11 cellular contexts compared by ENCODE assay signal in the genomic region with DNA sequence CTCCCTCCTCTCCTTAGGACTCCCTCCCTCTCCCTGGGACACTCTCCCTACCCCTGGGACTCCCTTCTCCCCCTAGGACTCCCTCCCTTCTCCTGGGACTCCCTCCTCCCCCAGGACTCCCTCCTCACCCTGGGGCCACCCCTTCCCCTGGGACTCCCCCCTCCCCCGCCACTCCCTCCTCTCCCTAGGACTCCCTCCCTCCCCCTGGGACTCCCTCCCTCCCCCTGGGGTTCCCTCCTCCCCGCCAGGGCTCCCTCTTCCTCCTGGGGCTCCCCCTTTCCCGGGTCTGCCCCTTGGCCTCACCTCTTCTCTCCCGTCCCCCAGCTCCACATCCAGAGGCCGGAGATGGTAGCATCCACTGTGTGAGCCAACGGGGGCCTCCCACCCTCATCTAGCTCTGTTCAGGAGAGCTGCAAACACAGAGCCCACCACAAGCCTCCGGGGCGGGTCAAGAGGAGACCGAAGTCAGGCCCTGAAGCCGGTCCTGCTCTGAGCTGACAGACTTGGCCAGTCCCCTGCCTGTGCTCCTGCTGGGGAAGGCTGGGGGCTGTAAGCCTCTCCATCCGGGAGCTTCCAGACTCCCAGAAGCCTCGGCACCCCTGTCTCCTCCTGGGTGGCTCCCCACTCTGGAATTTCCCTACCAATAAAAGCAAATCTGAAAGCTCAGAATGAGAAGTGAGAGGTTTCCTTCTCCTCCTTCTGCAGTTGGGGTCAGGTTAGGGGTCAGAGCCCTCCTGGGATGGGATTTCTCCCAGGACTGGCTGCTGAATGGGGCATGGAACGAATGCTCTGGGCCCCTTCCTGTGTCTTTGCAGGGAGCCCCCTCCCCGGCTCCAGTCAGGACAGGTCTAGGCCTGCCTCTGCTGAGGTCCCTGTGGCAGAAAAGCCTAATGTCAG. TPM values are rescaled to one million over a fixed set of nuclear protein-coding genes. Genes with fewer than 3 reads are reported as not detected.
DNase-seq lines count a peak whose midpoint lies in the region; ATAC-seq, FAIRE-seq and TF ChIP-seq lines count a peak whose summit lies in the region.
"Had no signal": no experiment of that assay in that cellular context is flagged by ENCODE, and none has a peak within 500 bp of the region (broad histone marks: within the 10 kb centered on the region; RNA-seq: fewer than 3 reads in every experiment).

No MANE protein-coding gene starts in this region.

- H3K4me3 ChIP-seq in H1 (ENCODE audit: extremely low read depth in 1 of 4, insufficient read depth in 2 of 4, low read depth in 3 of 4, low read length in 4 of 4) (peak overlapping the region in 3 of 4 experiments; percentile 14 to 46 (median 19); a peak in 4 of 8 replicates), small intestine (ENCODE audit: low read depth in 1 of 2, low read length in 2 of 2) (no peak overlapping the region), lower leg skin (ENCODE audit: low read depth, poor library complexity, severe bottlenecking) (no peak overlapping the region), PC-9 (no peak overlapping the region)

- no peak overlapping the region; a peak in 1 of 7 replicates for H3K9ac ChIP-seq in H1 (replicated peaks in 1 of 4; ENCODE audit: extremely low read depth in 1 of 4, low read depth in 3 of 4, low read length in 3 of 4)

- peaks cover 22% of the 10 kb centered on the region for H3K4me1 Mint-ChIP-seq in activated CD4-positive, alpha-beta T cell treated with anti-CD3 and anti-CD28 coated beads for 36 hours

- H3F3A ChIP-seq in PC-9 (ENCODE audit: insufficient read depth, low read depth), result no peaks in the 10 kb centered on the region

- H2BK15ac ChIP-seq in H1 (ENCODE audit: low read length), result peak overlapping the region; percentile 19; the same call in 1 of the 2 replicates

- DNase-seq in activated CD4-positive, alpha-beta T cell treated with anti-CD3 and anti-CD28 coated beads for 36 hours, result peak; percentile 37
- DNase-seq in activated CD4-positive, alpha-beta T cell treated with anti-CD3 and anti-CD28 coated beads, Interleukin-2, amount 50 U/mL, for 1 hour, result no peak
- peak; percentile 26 for DNase-seq in NAMALWA (ENCODE audit: low spot score)
- peak in 1 of 2 experiments; percentile 82 for DNase-seq in H1 (ENCODE audit: low read depth in 1 of 2, low spot score in 2 of 2)
- DNase-seq in small intestine, result peak; percentile 21
- no peak for DNase-seq in lower leg skin (ENCODE audit: low spot score in 2 of 2)
- DNase-seq in stimulated activated naive CD4-positive, alpha-beta T cell (lab: John Stamatoyannopoulos, UW), result no peak
- no peak for DNase-seq in PC-9
- DNase-seq: kidney glomerular epithelial cell, NCI-H2081 treated with DMSO at 0.1 percent for 48 hours had no signal

- H3K4ac ChIP-seq in H1 (replicated peaks; ENCODE audit: insufficient read length, low read depth, low read length), result peak overlapping the region; percentile 87

- H2BK120ac ChIP-seq in H1 (replicated peaks; ENCODE audit: low read depth, low read length), result no peak overlapping the region

- no peaks in the 10 kb centered on the region for H3K79me2 ChIP-seq in H1 (ENCODE audit: control insufficient read depth in 1 of 2, insufficient read depth in 2 of 2, low read length in 2 of 2)
- no peaks in the 10 kb centered on the region for H3K79me2 ChIP-seq in PC-9 (ENCODE audit: low read depth)

- H3K4me3 Mint-ChIP-seq in activated CD4-positive, alpha-beta T cell treated with anti-CD3 and anti-CD28 coated beads for 36 hours, result no peak overlapping the region

- POLR2A ChIA-PET in activated CD4-positive, alpha-beta T cell treated with anti-CD3 and anti-CD28 coated beads for 36 hours (lab: Charles Lee), result interaction anchor here (0.6 kb wide), 1 partner anchor 127 kb away, joined by 3 read pairs; no protein-coding TSS in a partner anchor
- POLR2A ChIA-PET in H1 (lab: Charles Lee; ENCODE audit: partially characterized antibody) (interaction anchor here (0.6 to 2.3 kb wide), 9 partner anchors 9 to 144 kb away, joined by 3 to 6 read pairs (median 4); a partner anchor contains a TSS), PC-9 (lab: Charles Lee; ENCODE audit: unreplicated experiment) (interaction anchor here (0.5 kb wide), 1 partner anchor 437 kb away, joined by 4 read pairs; no protein-coding TSS in a partner anchor)

- no peak for TF ChIP-seq CTCF in H1 (IDR thresholded peaks at IDR 0.05; ENCODE audit: control extremely low read depth in 1 of 3, insufficient read depth in 1 of 3, low read depth in 1 of 3, low read length in 3 of 3)
- TF ChIP-seq CTCF in lower leg skin (IDR thresholded peaks at IDR 0.05), result no peak
- TF ChIP-seq CTCF in PC-9 (conservative IDR thresholded peaks at IDR 0.05), result no peak

- no peak overlapping the region for H2AK5ac ChIP-seq in H1 (ENCODE audit: low read depth, low read length)

- H3K4me1 ChIP-seq in H1 (replicated peaks in 1 of 4; ENCODE audit: control insufficient read depth in 3 of 4, insufficient read depth in 4 of 4, low read length in 3 of 4) (peaks cover 13 to 27% (median 19%) of the 10 kb centered on the region in 4 experiments), small intestine (ENCODE audit: control insufficient read depth in 2 of 2, insufficient read depth in 1 of 2, low read depth in 1 of 2, low read length in 1 of 2) (peaks cover 7 to 9% of the 10 kb centered on the region in 2 donors), PC-9 (replicated peaks; ENCODE audit: insufficient read depth) (peaks cover 7% of the 10 kb centered on the region)

- CTCF ChIA-PET in activated CD4-positive, alpha-beta T cell treated with anti-CD3 and anti-CD28 coated beads for 36 hours (lab: Charles Lee), result interaction anchor here (0.6 kb wide), 1 partner anchor 48 kb away, joined by 3 read pairs; no protein-coding TSS in a partner anchor
- CTCF ChIA-PET in H1 (lab: Charles Lee; ENCODE audit: partially characterized antibody), result interaction anchor here (1.0 to 3.3 kb wide), 11 partner anchors 11 to 124 kb away, joined by 3 to 16 read pairs (median 5); a partner anchor contains a TSS
- CTCF ChIA-PET in PC-9 (lab: Charles Lee), result no interaction called here

- peak overlapping the region; percentile 9 for H4K8ac ChIP-seq in H1 (ENCODE audit: extremely low read depth, insufficient read depth, low read length)

- no peak overlapping the region for H3K23ac ChIP-seq in H1 (ENCODE audit: insufficient read length)

- H4K5ac ChIP-seq in H1 (ENCODE audit: insufficient read length, low read depth, low read length), result peak overlapping the region; percentile 54

- no peaks in the 10 kb centered on the region for H4K20me1 ChIP-seq in H1 (replicated peaks in 1 of 2; ENCODE audit: control insufficient read depth in 1 of 2, insufficient read depth in 2 of 2, low read length in 2 of 2)
- H4K20me1 ChIP-seq in PC-9 (ENCODE audit: insufficient read depth), result no peaks in the 10 kb centered on the region

- H2BK12ac ChIP-seq in H1 (ENCODE audit: low read depth, low read length), result peak overlapping the region; percentile 94; the same call in 1 of the 2 replicates

- H3K56ac ChIP-seq in H1 (replicated peaks; ENCODE audit: insufficient read length, low read depth, low read length), result no peak overlapping the region

- no TSS peak for BruUV-seq in PC-9 (replicated peaks; lab: Mats Ljungman, UMichigan)

- H4K91ac ChIP-seq in H1 (replicated peaks; ENCODE audit: insufficient read length, low read length), result peak overlapping the region; percentile 97

- 0 out of 2 replicates have a peak, but pooled peaks cover 5% of the 10 kb centered on the region for H3K79me1 ChIP-seq in H1 (ENCODE audit: low read depth, low read length)

- WGBS in H1 (ENCODE audit: extremely low coverage in 1 of 2, insufficient coverage in 1 of 2, insufficient read length in 1 of 2, insufficient replicate concordance in 2 of 2, low coverage in 1 of 2, low lambda C conversion rate in 2 of 2, missing lambda C conversion rate in 1 of 2), 2 experiments, result 29% methylated on average over 12 of the region's 14 CpGs; no CpG with 5 or more reads in 1 of the 2 experiments
- WGBS in small intestine, 3 donors, result 32 to 47% (median 33%) methylated on average over 12 to 14 of the region's 14 CpGs
- 28 to 42% methylated on average over 14 of the region's 14 CpGs for WGBS in lower leg skin, 2 donors

- H2AFZ ChIP-seq in H1 (ENCODE audit: low read length) (no peak overlapping the region), PC-9 (no peak overlapping the region)

- H3K36me3 Mint-ChIP-seq in activated CD4-positive, alpha-beta T cell treated with anti-CD3 and anti-CD28 coated beads for 36 hours (ENCODE audit: low read depth), result no peaks in the 10 kb centered on the region

- TF ChIP-seq RAD21 in H1 (IDR thresholded peaks at IDR 0.05 in 1 of 2, conservative IDR thresholded peaks at IDR 0.05 in 1 of 2; ENCODE audit: low read depth in 2 of 2, low read length in 2 of 2), result no peak

- H3K18ac ChIP-seq in H1 (ENCODE audit: extremely low read depth, low read length), result peak overlapping the region; percentile 93

- peak; percentile 17 for ATAC-seq in activated CD4-positive, alpha-beta T cell treated with anti-CD3 and anti-CD28 coated beads for 36 hours

- H3K27me3 ChIP-seq in H1 (replicated peaks in 1 of 4; ENCODE audit: control insufficient read depth in 3 of 4, extremely low read depth in 1 of 4, insufficient read depth in 3 of 4, low read length in 3 of 4) (no peaks in the 10 kb centered on the region; a peak in 1 of 7 replicates), small intestine (ENCODE audit: control insufficient read depth in 2 of 2, insufficient read depth in 2 of 2, low read length in 2 of 2) (no peaks in the 10 kb centered on the region), PC-9 (ENCODE audit: insufficient read depth, low read depth) (peaks cover 23% of the 10 kb centered on the region; the same call in 1 of the 2 replicates)

- peak overlapping the region; percentile 43; the same call in 1 of the 2 replicates for H3K27ac ChIP-seq in H1 (ENCODE audit: low read depth, low read length)
- peak overlapping the region; percentile 63 to 71 for H3K27ac ChIP-seq in small intestine (ENCODE audit: low read depth in 1 of 2, low read length in 1 of 2)
- no peak overlapping the region for H3K27ac ChIP-seq in PC-9

- peaks cover 9% of the 10 kb centered on the region; the same call in 1 of the 2 replicates for H3K23me2 ChIP-seq in H1 (ENCODE audit: low read depth, low read length)

- intact Hi-C loops in activated CD4-positive, alpha-beta T cell treated with anti-CD3 and anti-CD28 coated beads for 36 hours (cut with DNase I, micrococcal nuclease), result no loop called here
- intact Hi-C loops in lower leg skin (cut with DNase I; ENCODE audit: low total_unique reads) (no loop called here), PC-9 (cut with micrococcal nuclease; ENCODE audit: unreplicated experiment) (no loop called here)

- TF ChIP-seq POLR2A in H1 (IDR thresholded peaks at IDR 0.05; ENCODE audit: control extremely low read depth in 1 of 2, low read depth in 2 of 2, low read length in 2 of 2) (no peak), lower leg skin (IDR thresholded peaks at IDR 0.05) (no peak)

- peaks cover 14% of the 10 kb centered on the region for H3K27me3 Mint-ChIP-seq in activated CD4-positive, alpha-beta T cell treated with anti-CD3 and anti-CD28 coated beads for 36 hours

- H3K4me2 ChIP-seq in H1 (ENCODE audit: insufficient read depth in 1 of 2, low read depth in 2 of 2, low read length in 2 of 2) (peak overlapping the region; percentile 56 to 59), PC-9 (no peak overlapping the region)

- H3K36me3 ChIP-seq in H1 (ENCODE audit: control insufficient read depth in 2 of 4, insufficient read depth in 4 of 4, low read length in 3 of 4) (no peaks in the 10 kb centered on the region), small intestine (ENCODE audit: control insufficient read depth in 2 of 2, insufficient read depth in 2 of 2, low read length in 2 of 2) (no peaks in the 10 kb centered on the region), PC-9 (ENCODE audit: low read depth) (no peaks in the 10 kb centered on the region)

- FAIRE-seq in H1 (lab: Jason Lieb, UNC), result no peak
- FAIRE-seq in small intestine (lab: Jason Lieb, UNC), result no peak
- FAIRE-seq: A204.1 had no signal

- H3K9me3 ChIP-seq in H1 (ENCODE audit: insufficient read depth in 2 of 2, low read depth in 1 of 2, low read length in 1 of 2) (no peaks in the 10 kb centered on the region), small intestine (ENCODE audit: control insufficient read depth, low read depth) (no peaks in the 10 kb centered on the region), PC-9 (ENCODE audit: insufficient read depth, low read depth) (no peaks in the 10 kb centered on the region)

- no peak for TF ChIP-seq EP300 in H1 (IDR thresholded peaks at IDR 0.05; ENCODE audit: borderline replicate concordance in 1 of 2, low read depth in 2 of 2, low read length in 2 of 2)

- no peaks in the 10 kb centered on the region for H3K9me3 Mint-ChIP-seq in activated CD4-positive, alpha-beta T cell treated with anti-CD3 and anti-CD28 coated beads for 36 hours (ENCODE audit: low read depth)

- H2BK5ac ChIP-seq in H1 (ENCODE audit: low read depth, low read length), result peak overlapping the region; percentile 88; the same call in 1 of the 2 replicates

- H3K27ac Mint-ChIP-seq in activated CD4-positive, alpha-beta T cell treated with anti-CD3 and anti-CD28 coated beads for 36 hours, result peak overlapping the region; percentile 31

- peak overlapping the region; percentile 95; the same call in 1 of the 2 replicates for H2BK20ac ChIP-seq in H1 (ENCODE audit: low read length)

- H3K14ac ChIP-seq in H1 (ENCODE audit: insufficient read length), result no peak overlapping the region

- H3K9me2 ChIP-seq in PC-9 (ENCODE audit: insufficient read depth), result no peaks in the 10 kb centered on the region

RNA-seq across cellular contexts. Expression of a gene that starts 1.4 kb away (rescaled TPM):
- total RNA-seq in activated CD4-positive, alpha-beta T cell treated with anti-CD3 and anti-CD28 coated beads for 36 hours, result not detected
- not detected in 2 replicates for total RNA-seq in H1 (2021; fragmentation: NEBNext Ultra II Directional; extraction: Animal tissue kit (Norgen Biotek cat#: 25700))
- polyA plus RNA-seq in H1 (2011; rRNA removed) (0.02 TPM in 2 replicates), small intestine (10 to 100 TPM; 16.1 to 26.6 (median 20.8) TPM)
- polyA plus RNA-seq in H1 (2011; cell fraction: cytosol; rRNA removed), result under 0.01 TPM
- polyA plus RNA-seq in H1 (2011; cell fraction: nucleus; rRNA removed), result 0.01 TPM
- not detected in 4 replicates for polyA plus RNA-seq in H1 (2012, experiment 1 of 2)
- not detected for polyA plus RNA-seq in H1 (2012, experiment 2 of 2)
- under 0.01 TPM for polyA plus RNA-seq in H1 (2013, experiment 1 of 2)
- under 0.01 TPM for polyA plus RNA-seq in H1 (2013, experiment 2 of 2)
- 0.03 and 0.05 TPM in 2 replicates for polyA minus RNA-seq in H1 (2011; rRNA and poly(A)+ RNA removed)
- polyA minus RNA-seq in H1 (2011; cell fraction: cytosol; rRNA and poly(A)+ RNA removed), result not detected
- polyA minus RNA-seq in H1 (2011; cell fraction: nucleus; rRNA and poly(A)+ RNA removed), result 0.10 TPM
- total RNA-seq in lower leg skin (not detected), PC-9 (2021) (not detected in 2 replicates)

RNA-seq across cellular contexts. Expression of a gene that starts 49.2 kb away (rescaled TPM):
- under 1 TPM in 1 of 2 experiments, not detected in 1; 0.34 TPM for total RNA-seq in activated CD4-positive, alpha-beta T cell treated with anti-CD3 and anti-CD28 coated beads for 36 hours
- 7.0 and 7.7 TPM in 2 replicates for total RNA-seq in H1 (2021; fragmentation: NEBNext Ultra II Directional; extraction: Animal tissue kit (Norgen Biotek cat#: 25700))
- polyA plus RNA-seq in H1 (2011; rRNA removed) (13.5 and 16.2 TPM in 2 replicates), small intestine (10 to 100 TPM in 2 of 3 donors, 1 to 10 TPM in 1; 2.6 to 31.8 (median 23.5) TPM)
- polyA plus RNA-seq in H1 (2011; cell fraction: cytosol; rRNA removed), result 8.4 TPM
- 8.0 TPM for polyA plus RNA-seq in H1 (2011; cell fraction: nucleus; rRNA removed)
- polyA plus RNA-seq in H1 (2012, experiment 1 of 2), result 8.9 to 12.8 TPM (median 11.4 TPM) in 4 replicates
- 20.3 TPM for polyA plus RNA-seq in H1 (2012, experiment 2 of 2)
- polyA plus RNA-seq in H1 (2013, experiment 1 of 2), result 11.1 TPM
- polyA plus RNA-seq in H1 (2013, experiment 2 of 2), result 10.6 TPM
- 1.1 and 1.3 TPM in 2 replicates for polyA minus RNA-seq in H1 (2011; rRNA and poly(A)+ RNA removed)
- 2.6 TPM for polyA minus RNA-seq in H1 (2011; cell fraction: cytosol; rRNA and poly(A)+ RNA removed)
- 2.5 TPM for polyA minus RNA-seq in H1 (2011; cell fraction: nucleus; rRNA and poly(A)+ RNA removed)
- total RNA-seq in lower leg skin (not detected), PC-9 (2021) (1.4 and 3.8 TPM in 2 replicates)

Comparison
In these comparisons a context has a peak if more than half of its experiments do, and no peak if none do; other contexts are left out.
1. DNase-seq: peak in activated CD4-positive, alpha-beta T cell treated with anti-CD3 and anti-CD28 coated beads for 36 hours (single experiment), NAMALWA (single experiment) and small intestine (single experiment); none in activated CD4-positive, alpha-beta T cell treated with anti-CD3 and anti-CD28 coated beads, Interleukin-2, amount 50 U/mL, for 1 hour (single experiment), lower leg skin (0 of 2), stimulated activated naive CD4-positive, alpha-beta T cell (0 of 6) and PC-9 (0 of 2).
2. H3K4me3 ChIP-seq: peak in H1 (3 of 4); none in small intestine (0 of 2), lower leg skin (single experiment) and PC-9 (single experiment).